Comparison of ENCODE assay signal across 8 cellular contexts in genomic region chr21:44931137-44931500, GRCh38. TPM values are rescaled to one million over a fixed set of nuclear protein-coding genes. Genes with fewer than 3 reads are reported as not detected.
A peak's percentile ranks its signal among the peaks of the same experiment; 100 is the strongest.
DNase-seq lines count a peak whose midpoint lies in the region; ATAC-seq and TF ChIP-seq lines count a peak whose summit lies in the region.

No MANE protein-coding gene starts in this region.

- peak overlapping the region; percentile 96 for H3K27ac Mint-ChIP-seq in CD4-positive, alpha-beta T cell
- peak overlapping the region; percentile 15 for H3K27ac Mint-ChIP-seq in activated T-cell treated with anti-CD3 and anti-CD28 coated beads, Interleukin-2, amount 50 U/mL, for 72 hours

- H3K27me3 ChIP-seq in CD4-positive, alpha-beta T cell (ENCODE audit: control insufficient read depth, insufficient read depth, low read length) = no peaks in the 10 kb centered on the region
- no peaks in the 10 kb centered on the region for H3K27me3 ChIP-seq in right lobe of liver

- H3K36me3 ChIP-seq in HEK293 (ENCODE audit: control insufficient read depth in 2 of 2, insufficient read depth in 1 of 2, low read length in 2 of 2) (peaks cover 0 to 17% of the 10 kb centered on the region in 2 experiments; a peak in 1 of 3 replicates), right lobe of liver (no peaks in the 10 kb centered on the region)

- peak overlapping the region; percentile 79 for H3K27ac ChIP-seq in CD4-positive, alpha-beta T cell (ENCODE audit: low read depth, low read length)
- H3K27ac ChIP-seq in HEK293 (ENCODE audit: extremely low read depth, low read depth, low read length) (no peak overlapping the region), right lobe of liver (peak overlapping the region in 2 of 3 donors; percentile 52 to 65)

- WGBS in right lobe of liver (ENCODE audit: insufficient coverage, low coverage, low lambda C conversion rate, missing lambda C conversion rate) = 36% methylated on average over 8 of the region's 19 CpGs

- H3K4me3 ChIP-seq in HEK293 (ENCODE audit: low read depth, low read length) (no peak overlapping the region), right lobe of liver (peak overlapping the region; percentile 40 to 59 (median 50))

- H3K4me1 Mint-ChIP-seq in CD4-positive, alpha-beta T cell (ENCODE audit: low read depth) = peaks cover 53% of the 10 kb centered on the region
- H3K4me1 Mint-ChIP-seq in activated T-cell treated with anti-CD3 and anti-CD28 coated beads, Interleukin-2, amount 50 U/mL, for 72 hours (ENCODE audit: low read depth) = peaks cover 58% of the 10 kb centered on the region

- no peaks in the 10 kb centered on the region for H3K9me3 Mint-ChIP-seq in CD4-positive, alpha-beta T cell
- H3K9me3 Mint-ChIP-seq in activated T-cell treated with anti-CD3 and anti-CD28 coated beads, Interleukin-2, amount 50 U/mL, for 72 hours = no peaks in the 10 kb centered on the region

- CTCF ChIA-PET in CD4-positive, alpha-beta T cell (lab: Charles Lee) = interaction anchor here (1.0 to 6.3 kb wide), 5 partner anchors 16 to 130 kb away, joined by 3 to 56 read pairs (median 6); partner anchors contain the start of gene UBE2G2
- CTCF ChIA-PET in HEK293 (lab: Yijun Ruan, JAX) = interaction anchor here (0.6 to 2.6 kb wide), 4 partner anchors 130 to 314 kb away, joined by 3 to 21 read pairs (median 4); partner anchors contain the start of gene UBE2G2

- POLR2A ChIA-PET in CD4-positive, alpha-beta T cell (lab: Charles Lee) = interaction anchor here (0.9 to 9.5 kb wide), 8 partner anchors 10 to 138 kb away, joined by 3 to 362 read pairs (median 16); partner anchors contain the start of genes ITGB2, PTTG1IP and UBE2G2
- POLR2A ChIA-PET in HEK293 (lab: Yijun Ruan, JAX) = interaction anchor here (1.0 kb wide), 1 partner anchor 57 kb away, joined by 3 read pairs; the partner anchor contains the start of gene PTTG1IP

- H3K9me3 ChIP-seq in CD4-positive, alpha-beta T cell (ENCODE audit: control insufficient read depth, low read length) = no peaks in the 10 kb centered on the region
- H3K9me3 ChIP-seq in HEK293 (ENCODE audit: control insufficient read depth, insufficient read depth, low read depth, low read length) (no peaks in the 10 kb centered on the region), right lobe of liver (no peaks in the 10 kb centered on the region)

- TF ChIP-seq CTCF in CD4-positive, alpha-beta T cell (IDR thresholded peaks at IDR 0.05) = no peak
- TF ChIP-seq CTCF in HEK293 (tag by site-specific recombination; IDR thresholded peaks at IDR 0.05) (no peak), right lobe of liver (IDR thresholded peaks at IDR 0.05) (no peak)

- H3K36me3 Mint-ChIP-seq in CD4-positive, alpha-beta T cell (ENCODE audit: low read depth) = no peaks in the 10 kb centered on the region
- no peaks in the 10 kb centered on the region for H3K36me3 Mint-ChIP-seq in activated T-cell treated with anti-CD3 and anti-CD28 coated beads, Interleukin-2, amount 50 U/mL, for 72 hours (ENCODE audit: insufficient read depth in 2 of 2)

- TF ChIP-seq POLR2A in right lobe of liver (IDR thresholded peaks at IDR 0.05) = no peak

- H3K4me3 Mint-ChIP-seq in CD4-positive, alpha-beta T cell = peak overlapping the region; percentile 92
- peak overlapping the region; percentile 83 to 86 for H3K4me3 Mint-ChIP-seq in activated T-cell treated with anti-CD3 and anti-CD28 coated beads, Interleukin-2, amount 50 U/mL, for 72 hours

- intact Hi-C loops in CD4-positive, alpha-beta T cell (cut with DNase I, micrococcal nuclease) = loop anchor here (2.0 to 5.0 kb wide), 2 partner anchors 114 to 420 kb away; partner anchors contain the start of gene SUMO3 (in 1 of the 2)
- intact Hi-C loops in right lobe of liver (cut with DNase I) = loop anchor here in 1 of 2 donors (5.0 to 10.0 kb wide), 2 partner anchors 39 to 116 kb away; partner anchors contain the start of gene SUMO3

- H3K27me3 Mint-ChIP-seq in CD4-positive, alpha-beta T cell = no peaks in the 10 kb centered on the region
- H3K27me3 Mint-ChIP-seq in activated T-cell treated with anti-CD3 and anti-CD28 coated beads, Interleukin-2, amount 50 U/mL, for 72 hours (ENCODE audit: low read depth) = no peaks in the 10 kb centered on the region

- peak in 1 of 10 experiments; percentile 26 for DNase-seq in CD4-positive, alpha-beta T cell
- peak in 1 of 2 donors; percentile 31 for DNase-seq in activated T-cell treated with anti-CD3 and anti-CD28 coated beads, Interleukin-2, amount 50 U/mL, for 72 hours
- no peak for DNase-seq in right lobe of liver
- DNase-seq in occipital lobe (lab: John Stamatoyannopoulos, UW) = no peak
- DNase-seq in T-helper 9 cell = no peak

- no peak for ATAC-seq in CD4-positive, alpha-beta T cell (ENCODE audit: poor library complexity)
- ATAC-seq in activated T-cell treated with anti-CD3 and anti-CD28 coated beads, Interleukin-2, amount 50 U/mL, for 72 hours (replicated peaks in 1 of 2) = no peak
- ATAC-seq in right lobe of liver (peak; percentile 3 to 41 (median 16)), HG02623 (IDR thresholded peaks at IDR 0.05; ENCODE audit: unreplicated experiment) (no peak), HG02981 (IDR thresholded peaks at IDR 0.05; ENCODE audit: unreplicated experiment) (no peak)

- 0 out of 2 replicates have a peak, but pooled peaks cover 5% of the 10 kb centered on the region for H3K4me1 ChIP-seq in HEK293 (ENCODE audit: control insufficient read depth, insufficient read depth, low read length)
- H3K4me1 ChIP-seq in right lobe of liver = peaks cover 0 to 16% (median 9%) of the 10 kb centered on the region in 4 donors

TF ChIP-seq in HEK293, 187 proteins besides CTCF, POLR2A, EP300 and RAD21:
- peak; percentile 42; the same call in 1 of the 2 replicates for TF ChIP-seq EGR2 (tag by site-specific recombination; IDR thresholded peaks at IDR 0.05; ENCODE audit: low read depth)
- peak; percentile 32; the same call in 1 of the 2 replicates for TF ChIP-seq ZFHX2 (tag by site-specific recombination; conservative IDR thresholded peaks at IDR 0.05)
- no peak for TF ChIP-seq ZNF677 (tag by site-specific recombination; IDR thresholded peaks at IDR 0.05)
- TF ChIP-seq ZNF48 (tag by site-specific recombination; IDR thresholded peaks at IDR 0.05) = no peak

RNA-seq across cellular contexts. Expression of gene SLX9, which starts 8.7 kb away (rescaled TPM):
- total RNA-seq in CD4-positive, alpha-beta T cell = 1 to 10 TPM; 7.7 to 9.1 TPM
- total RNA-seq in activated T-cell treated with anti-CD3 and anti-CD28 coated beads, Interleukin-2, amount 50 U/mL, for 72 hours = 10 to 100 TPM; 38.7 to 48.9 TPM
- total RNA-seq in right lobe of liver (10 to 100 TPM; 15.0 to 27.9 (median 17.1) TPM), occipital lobe (6.1 TPM)

RNA-seq across cellular contexts. Expression of gene ITGB2, which starts 10.4 kb away (rescaled TPM):
- 100 to 1,000 TPM; 283 to 284 TPM for total RNA-seq in CD4-positive, alpha-beta T cell
- total RNA-seq in activated T-cell treated with anti-CD3 and anti-CD28 coated beads, Interleukin-2, amount 50 U/mL, for 72 hours = 100 to 1,000 TPM; 248 to 287 TPM
- total RNA-seq in right lobe of liver = 10 to 100 TPM; 12.9 to 61.8 (median 36.6) TPM
- total RNA-seq in occipital lobe = 9.2 TPM

RNA-seq across cellular contexts. Expression of gene PTTG1IP, which starts 57.6 kb away (rescaled TPM):
- total RNA-seq in CD4-positive, alpha-beta T cell = 10 to 100 TPM; 99.0 to 99.5 TPM
- total RNA-seq in activated T-cell treated with anti-CD3 and anti-CD28 coated beads, Interleukin-2, amount 50 U/mL, for 72 hours = 10 to 100 TPM; 63.9 to 70.5 TPM
- total RNA-seq in right lobe of liver (100 to 1,000 TPM in 3 of 6 experiments, 10 to 100 TPM in 3; 54.3 to 195 (median 140) TPM), occipital lobe (82.4 TPM)

Comparison
In these comparisons a context has a peak if more than half of its experiments do, and no peak if none do; other contexts are left out.
1. ATAC-seq: peak in right lobe of liver (4 of 4); none in CD4-positive, alpha-beta T cell (single experiment), activated T-cell treated with anti-CD3 and anti-CD28 coated beads, Interleukin-2, amount 50 U/mL, for 72 hours (0 of 2), HG02623 (single experiment) and HG02981 (single experiment).